ENCODE assay signal across 17 cellular contexts in the genomic region with DNA sequence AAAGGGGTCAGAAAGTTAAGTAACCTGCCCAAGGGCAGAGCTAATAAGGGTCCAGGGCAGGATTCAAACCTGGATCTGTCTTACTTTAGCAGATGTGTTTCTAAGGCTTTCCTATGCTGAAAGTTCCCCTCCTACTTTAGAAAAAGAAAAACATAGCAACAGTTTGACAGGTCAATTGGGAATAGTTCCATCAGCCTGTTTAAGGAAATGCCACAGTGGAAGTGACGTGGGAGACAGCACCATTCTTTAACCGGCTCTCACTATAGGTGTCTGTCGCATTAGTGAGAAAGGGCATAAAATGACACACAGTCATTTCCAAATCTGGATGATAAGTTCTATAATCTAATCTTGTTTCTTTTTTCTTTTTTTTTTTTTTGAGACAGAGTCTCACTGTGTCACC. TPM values are rescaled to one million over a fixed set of nuclear protein-coding genes. Genes with fewer than 3 reads are reported as not detected.
A peak's percentile ranks its signal among the peaks of the same experiment; 100 is the strongest.
DNase-seq lines count a peak whose midpoint lies in the region; ATAC-seq and TF ChIP-seq lines count a peak whose summit lies in the region.
"Had no signal": no experiment of that assay in that cellular context is flagged by ENCODE, and none has a peak within 500 bp of the region (broad histone marks: within the 10 kb centered on the region; RNA-seq: fewer than 3 reads in every experiment).

No MANE protein-coding gene starts in this region.

- intact Hi-C loops in ascending aorta (cut with DNase I): no loop called here

- H3K36me3 ChIP-seq in GM23248 (ENCODE audit: low read depth) (peaks cover 29% of the 10 kb centered on the region), ascending aorta (no peaks in the 10 kb centered on the region), neural cell (ENCODE audit: insufficient read depth, low read length) (no peaks in the 10 kb centered on the region), suprapubic skin (no peaks in the 10 kb centered on the region)

- ATAC-seq in GM21717 (IDR thresholded peaks at IDR 0.05; ENCODE audit: unreplicated experiment): no peak
- ATAC-seq: GM23338, HCT116 had no signal

- DNase-seq in GM23248: no peak
- no peak for DNase-seq in ascending aorta (ENCODE audit: low spot score in 2 of 2)
- no peak for DNase-seq in suprapubic skin (ENCODE audit: low spot score in 2 of 2)
- no peak for DNase-seq in stimulated activated naive CD4-positive, alpha-beta T cell (lab: John Stamatoyannopoulos, UW)
- no peak for DNase-seq in hypothalamus (lab: John Stamatoyannopoulos, UW)
- DNase-seq: AML-193; Caco-2; CD4-positive, alpha-beta T cell; HFFc6 had no signal

- H3K79me2 ChIP-seq in GM23248 (ENCODE audit: insufficient read depth) (peaks cover 96% of the 10 kb centered on the region), neural cell (replicated peaks; ENCODE audit: insufficient read depth, low read length) (no peaks in the 10 kb centered on the region)

- no peak for TF ChIP-seq RAD21 in neural cell (conservative IDR thresholded peaks at IDR 0.05)

- H3K4me2 ChIP-seq in GM23248 (ENCODE audit: unreplicated experiment) (peak overlapping the region; percentile 16), neural cell (ENCODE audit: low read length) (no peak overlapping the region)
- H3K4me2 ChIP-seq: A549, GM23338 had no signal

- H3K27me3 ChIP-seq in GM23248 (replicated peaks; ENCODE audit: insufficient read depth): no peaks in the 10 kb centered on the region
- no peaks in the 10 kb centered on the region for H3K27me3 ChIP-seq in ascending aorta
- H3K27me3 ChIP-seq in neural cell (ENCODE audit: insufficient read depth, low read depth, low read length): no peaks in the 10 kb centered on the region
- H3K27me3 ChIP-seq in suprapubic skin: no peaks in the 10 kb centered on the region

- 96 to 97% methylated on average over 3 of the region's 3 CpGs for WGBS in GM23248 (ENCODE audit: low coverage in 1 of 2, low lambda C conversion rate in 2 of 2, missing lambda C conversion rate in 2 of 2), 2 experiments
- 74% methylated on average over 3 of the region's 3 CpGs for WGBS in suprapubic skin

- H3F3A ChIP-seq in GM23248 (ENCODE audit: insufficient read depth) (peaks cover 17% of the 10 kb centered on the region), neural cell (ENCODE audit: insufficient read depth, low read length, poor library complexity, severe bottlenecking) (no peaks in the 10 kb centered on the region)

- TF ChIP-seq EP300 in neural cell (conservative IDR thresholded peaks at IDR 0.05; ENCODE audit: poor library complexity, severe bottlenecking) (peak; percentile 64), suprapubic skin (IDR thresholded peaks at IDR 0.05) (no peak)

- H3K9ac ChIP-seq in GM23248 (no peak overlapping the region), neural cell (ENCODE audit: low read length) (no peak overlapping the region)

- H2AFZ ChIP-seq in GM23248 (no peak overlapping the region), neural cell (ENCODE audit: low read depth, low read length) (no peak overlapping the region)
- H2AFZ ChIP-seq: GM23338 had no signal

- H3K4me3 ChIP-seq in GM23248 (no peak overlapping the region), ascending aorta (peak overlapping the region in 1 of 2 donors; percentile 43), neural cell (ENCODE audit: low read length) (no peak overlapping the region), suprapubic skin (no peak overlapping the region)
- H3K4me3 ChIP-seq: A549, GM23338 had no signal

- peak overlapping the region; percentile 48; the same call in 1 of the 2 replicates for H3K27ac ChIP-seq in GM23248
- peak overlapping the region; percentile 43 to 58 for H3K27ac ChIP-seq in ascending aorta
- no peak overlapping the region for H3K27ac ChIP-seq in neural cell (ENCODE audit: low read length)
- peak overlapping the region; percentile 23 for H3K27ac ChIP-seq in suprapubic skin
- H3K27ac ChIP-seq: 22Rv1, A549, C4-2B, HL-60 had no signal

- no peak for TF ChIP-seq CTCF in ascending aorta (IDR thresholded peaks at IDR 0.05)
- TF ChIP-seq CTCF in neural cell (IDR thresholded peaks at IDR 0.05; ENCODE audit: poor library complexity, severe bottlenecking): no peak
- no peak for TF ChIP-seq CTCF in suprapubic skin (IDR thresholded peaks at IDR 0.05)

- in situ Hi-C loops in GM23248 (cut with MboI): no loop called here

- H3K9me2 ChIP-seq in GM23248 (ENCODE audit: insufficient read depth) (no peaks in the 10 kb centered on the region), neural cell (ENCODE audit: insufficient read depth, low read length) (no peaks in the 10 kb centered on the region)

- no peak for TF ChIP-seq POLR2A in suprapubic skin (IDR thresholded peaks at IDR 0.05)

- no peaks in the 10 kb centered on the region for H3K9me3 ChIP-seq in GM23248 (ENCODE audit: low read depth)
- H3K9me3 ChIP-seq in ascending aorta: no peaks in the 10 kb centered on the region
- H3K9me3 ChIP-seq in neural cell (ENCODE audit: low read length): no peaks in the 10 kb centered on the region
- H3K9me3 ChIP-seq in suprapubic skin: no peaks in the 10 kb centered on the region
- H3K9me3 ChIP-seq: A549, Caco-2 had no signal

- H4K20me1 ChIP-seq in GM23248 (ENCODE audit: insufficient read depth) (peaks cover 9% of the 10 kb centered on the region; the same call in 1 of the 2 replicates), neural cell (ENCODE audit: insufficient read depth) (no peaks in the 10 kb centered on the region)

- H3K4me1 ChIP-seq in GM23248 (ENCODE audit: insufficient read depth) (peaks cover 48% of the 10 kb centered on the region), ascending aorta (peaks cover 0 to 9% of the 10 kb centered on the region in 2 donors), suprapubic skin (peaks cover 3% of the 10 kb centered on the region)
- H3K4me1 ChIP-seq: A549, Caco-2 had no signal

TF ChIP-seq in neural cell, 6 proteins besides CTCF, POLR2A, EP300 and RAD21:
- TF ChIP-seq EZH2 (IDR thresholded peaks at IDR 0.05; ENCODE audit: borderline replicate concordance, insufficient read depth, low read length, poor library complexity, severe bottlenecking): no peak
- no peak for TF ChIP-seq SMC3 (conservative IDR thresholded peaks at IDR 0.05; ENCODE audit: poor library complexity)
- peak; percentile 59 for TF ChIP-seq POLR2AphosphoS5 (IDR thresholded peaks at IDR 0.05)

RNA-seq across cellular contexts. Expression of gene ALDH1L2, which starts 7.3 kb away (rescaled TPM):
- total RNA-seq in GM23248 (2014; rRNA removed; shearing (Covaris generic)): 50.9 and 83.0 TPM in 2 replicates
- polyA plus RNA-seq in GM23248 (2016; fragmentation: Nextera tagmentation; extraction: Ambion mirVana) (62.3 and 65.0 TPM in 2 replicates), neural cell (0.35 and 1.0 TPM in 2 replicates)
- total RNA-seq in ascending aorta (68.9 TPM), suprapubic skin (1 to 10 TPM; 1.3 to 7.6 (median 3.9) TPM)
- polyA minus RNA-seq in neural cell: 0.81 and 1.7 TPM in 2 replicates

RNA-seq across cellular contexts. Expression of gene WASHC4, which starts 30.6 kb away (rescaled TPM):
- total RNA-seq in GM23248 (2014; rRNA removed; shearing (Covaris generic)): 63.4 and 64.2 TPM in 2 replicates
- polyA plus RNA-seq in GM23248 (2016; fragmentation: Nextera tagmentation; extraction: Ambion mirVana): 50.3 and 53.5 TPM in 2 replicates
- 22.8 TPM for total RNA-seq in ascending aorta
- polyA plus RNA-seq in neural cell: 36.9 and 52.6 TPM in 2 replicates
- polyA minus RNA-seq in neural cell: 80.3 and 90.4 TPM in 2 replicates
- 10 to 100 TPM; 24.9 to 66.5 (median 30.4) TPM for total RNA-seq in suprapubic skin
